Comparison of ENCODE assay signal across 9 cellular contexts in the genomic region with DNA sequence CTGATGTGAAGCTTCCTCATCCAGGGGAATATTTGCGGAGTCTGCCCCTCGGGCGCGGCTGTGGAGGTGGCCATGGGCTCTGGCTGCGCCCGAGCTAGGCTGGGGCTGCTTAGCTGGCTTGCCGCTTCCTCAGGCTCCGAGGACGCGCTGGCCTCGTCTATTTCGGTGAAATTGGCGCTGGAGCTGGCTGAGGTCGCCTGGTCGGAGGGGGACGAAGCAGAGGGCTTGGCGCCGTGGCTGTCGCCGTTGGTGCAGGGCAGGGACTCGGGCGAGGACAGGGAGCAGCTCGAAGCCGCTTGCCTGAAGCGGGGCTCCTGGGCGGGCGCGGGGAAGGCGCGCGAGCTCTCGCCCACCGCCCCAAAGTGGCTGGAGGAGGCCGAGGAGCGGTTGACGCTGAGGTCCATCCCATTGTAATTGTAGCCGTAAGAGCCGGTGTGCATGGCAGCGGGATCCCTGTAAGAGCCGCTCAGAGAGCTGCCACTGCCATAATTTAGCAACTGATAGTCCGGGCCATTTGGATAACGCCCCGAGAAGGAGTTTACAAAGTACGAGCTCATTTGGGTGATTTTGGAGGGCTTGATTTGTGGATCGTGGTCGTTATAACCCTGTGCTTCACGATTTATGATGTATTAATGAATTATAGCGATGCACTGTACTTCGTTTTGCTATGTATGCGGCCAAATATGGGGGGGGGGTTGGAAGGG. TPM values are rescaled to one million over a fixed set of nuclear protein-coding genes. Genes with fewer than 3 reads are reported as not detected.
DNase-seq lines count a peak whose midpoint lies in the region; ATAC-seq, FAIRE-seq and TF ChIP-seq lines count a peak whose summit lies in the region.
"Had no signal": no experiment of that assay in that cellular context is flagged by ENCODE, and none has a peak within 500 bp of the region (broad histone marks: within the 10 kb centered on the region; RNA-seq: fewer than 3 reads in every experiment).

A gene (minus strand): TSS at position 654 of the 704 bp plus-strand sequence. CDS start 97 bp downstream, at position 557.

- DNase-seq in GM12892 (ENCODE audit: insufficient read length) (no peak), NT2/D1 (ENCODE audit: low read depth, low spot score) (no peak), epithelial cell of proximal tubule (ENCODE audit: low read depth) (no peak), NCI-H187 treated with DMSO at 0.1 percent for 48 hours (lab: John Stamatoyannopoulos, UW) (no peak), RKO (ENCODE audit: low spot score) (no peak), foreskin keratinocyte (no peak)

- FAIRE-seq in GM12892 (lab: Jason Lieb, UNC): peak; percentile 89
- FAIRE-seq: islet of Langerhans had no signal

- H3K36me3 ChIP-seq in NT2/D1 (ENCODE audit: insufficient read depth, insufficient read length, low read length) (no peaks in the 10 kb centered on the region), rectal smooth muscle tissue (ENCODE audit: control insufficient read depth, insufficient read depth, low read length) (no peaks in the 10 kb centered on the region)

- H3K4me1 ChIP-seq in NT2/D1 (ENCODE audit: insufficient read depth, insufficient read length): peaks cover 12% of the 10 kb centered on the region
- H3K4me1 ChIP-seq in rectal smooth muscle tissue (ENCODE audit: control insufficient read depth, insufficient read depth, low read length): peaks cover 21% of the 10 kb centered on the region
- H3K4me1 ChIP-seq in foreskin keratinocyte: no peaks in the 10 kb centered on the region

- peak within 1 kb of the TSS; percentile 90 for H3K27ac ChIP-seq in rectal smooth muscle tissue (ENCODE audit: low read depth, low read length)
- H3K27ac ChIP-seq in foreskin keratinocyte: no peak within 1 kb of the TSS

- H3K4me3 ChIP-seq in NT2/D1 (ENCODE audit: insufficient read length, low read depth) (peak within 1 kb of the TSS; percentile 31), epithelial cell of proximal tubule (ENCODE audit: low read depth, low read length) (peak within 1 kb of the TSS; percentile 74), rectal smooth muscle tissue (ENCODE audit: low read length) (peak within 1 kb of the TSS; percentile 94)

- H3K27me3 ChIP-seq in NT2/D1 (ENCODE audit: insufficient read depth, insufficient read length): peaks cover 100% of the 10 kb centered on the region
- no peaks in the 10 kb centered on the region for H3K27me3 ChIP-seq in rectal smooth muscle tissue (ENCODE audit: control insufficient read depth, insufficient read depth, low read length)
- peaks cover 100% of the 10 kb centered on the region for H3K27me3 ChIP-seq in foreskin keratinocyte

- no peaks in the 10 kb centered on the region for H3K9me3 ChIP-seq in NT2/D1 (ENCODE audit: insufficient read depth, low read length)

- no peak for ATAC-seq in HG03095 (IDR thresholded peaks at IDR 0.05; ENCODE audit: unreplicated experiment)
- no peak for ATAC-seq in foreskin keratinocyte

- H3K9ac ChIP-seq in NT2/D1 (ENCODE audit: insufficient read length, low read depth): peak within 1 kb of the TSS; percentile 59
- H3K9ac ChIP-seq in rectal smooth muscle tissue (ENCODE audit: low read length): no peak within 1 kb of the TSS

- TF ChIP-seq POLR2A in GM12892 (IDR thresholded peaks at IDR 0.05; ENCODE audit: low read depth, low read length): no peak

- TF ChIP-seq CTCF in epithelial cell of proximal tubule (conservative IDR thresholded peaks at IDR 0.05; ENCODE audit: low read depth, low read length) (no peak), foreskin keratinocyte (conservative IDR thresholded peaks at IDR 0.05) (no peak)

RNA-seq across cellular contexts. Expression of the gene that starts here (rescaled TPM):
- polyA plus RNA-seq in GM12892 (2012; ENCODE audit: missing spikeins): not detected
- total RNA-seq in epithelial cell of proximal tubule (2.8 and 5.5 TPM in 2 replicates), foreskin keratinocyte (not detected in 2 replicates)
- polyA plus RNA-seq in foreskin keratinocyte: not detected in 2 replicates

Comparison
In these comparisons a context has a peak if more than half of its experiments do, and no peak if none do; other contexts are left out.
1. H3K4me3 ChIP-seq: peak in every context shown above with its lines; median percentile 94 in rectal smooth muscle tissue; 74 in epithelial cell of proximal tubule; 31 in NT2/D1.